In the genomic region with DNA sequence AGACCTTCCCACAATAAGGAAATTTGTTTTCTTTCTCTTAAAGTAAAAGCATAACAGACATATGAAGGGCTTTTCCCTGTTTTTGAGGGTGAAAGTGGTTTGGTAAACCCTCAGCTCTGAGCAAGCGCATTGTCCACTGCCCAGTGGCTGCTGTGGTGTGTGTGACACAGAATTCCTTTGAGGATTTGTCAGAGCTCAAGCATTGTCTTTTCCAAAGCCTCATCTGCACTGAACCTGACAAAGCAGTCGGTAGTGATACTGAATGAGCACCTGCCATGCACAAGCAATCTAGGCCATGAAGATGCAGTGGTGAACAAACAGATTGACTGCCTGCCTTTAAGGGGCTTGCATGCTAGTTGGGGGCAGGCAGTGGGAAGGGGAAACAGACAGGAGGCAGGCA, we compare ENCODE assay signal across 20 cellular contexts.
DNase-seq lines count a peak whose midpoint lies in the region; ATAC-seq, FAIRE-seq and TF ChIP-seq lines count a peak whose summit lies in the region.
"Had no signal": no experiment of that assay in that cellular context is flagged by ENCODE, and none has a peak within 500 bp of the region (broad histone marks: within the 10 kb centered on the region; RNA-seq: fewer than 3 reads in every experiment).

No MANE protein-coding gene starts in this region.

- SMC1A ChIA-PET in GM12878 (lab: Charles Lee; ENCODE audit: uncharacterized antibody, unreplicated experiment): interaction anchor here (0.7 to 1.6 kb wide), 2 partner anchors 12 to 44 kb away, joined by 3 to 4 read pairs; no protein-coding TSS in a partner anchor

- H3K4me2 ChIP-seq in GM23248 (ENCODE audit: unreplicated experiment) (no peak overlapping the region), GM12878 (ENCODE audit: control insufficient read depth, insufficient read depth) (no peak overlapping the region)

- H3F3A ChIP-seq in GM23248 (ENCODE audit: insufficient read depth): no peaks in the 10 kb centered on the region

- no TSS peak for BruUV-seq in GM12878 (replicated peaks; lab: Mats Ljungman, UMichigan)

- CTCF ChIA-PET in GM12878 (lab: Yijun Ruan, JAX): interaction anchor here (0.9 to 1.2 kb wide), 3 partner anchors 10 to 129 kb away, joined by 3 to 6 read pairs (median 3); a partner anchor contains a TSS

- no peak overlapping the region for H3K4me3 ChIP-seq in CD4-positive, CD25-positive, alpha-beta regulatory T cell (ENCODE audit: low read depth, low read length)
- H3K4me3 ChIP-seq in GM23248 (no peak overlapping the region), GM12878 (no peak overlapping the region), WERI-Rb-1 (ENCODE audit: low read depth, low read length) (no peak overlapping the region)
- H3K4me3 ChIP-seq: esophagus squamous epithelium, lung had no signal

- in situ Hi-C loops in GM23248 (cut with MboI) (no loop called here), GM12878 (cut with MboI) (no loop called here)

- WGBS in GM23248 (ENCODE audit: low coverage in 1 of 2, low lambda C conversion rate in 2 of 2, missing lambda C conversion rate in 2 of 2), 2 experiments: 94 to 100% methylated on average over 2 of the region's 2 CpGs
- 55% methylated on average over 2 of the region's 2 CpGs for WGBS in GM12878 (ENCODE audit: insufficient coverage, insufficient replicate concordance, low lambda C conversion rate, missing lambda C conversion rate)

- no peaks in the 10 kb centered on the region for H3K9me3 ChIP-seq in CD4-positive, CD25-positive, alpha-beta regulatory T cell (ENCODE audit: control insufficient read depth in 2 of 2, low read length in 2 of 2)
- no peaks in the 10 kb centered on the region for H3K9me3 ChIP-seq in GM23248 (ENCODE audit: low read depth)
- H3K9me3 ChIP-seq in GM12878 (replicated peaks; ENCODE audit: control insufficient read depth, insufficient read depth, low read length): no peaks in the 10 kb centered on the region; the same call in 2 of the 3 replicates
- H3K9me3 ChIP-seq in WERI-Rb-1 (ENCODE audit: severe bottlenecking): no peaks in the 10 kb centered on the region
- H3K9me3 ChIP-seq: esophagus squamous epithelium had no signal

- RAD21 ChIA-PET in GM12878 (lab: Charles Lee; ENCODE audit: unreplicated experiment): interaction anchor here (0.6 to 2.0 kb wide), 2 partner anchors 10 to 102 kb away, joined by 4 to 8 read pairs; no protein-coding TSS in a partner anchor

- TF ChIP-seq EP300 in GM12878 (IDR thresholded peaks at IDR 0.05; ENCODE audit: borderline replicate concordance in 1 of 2, control insufficient read depth in 1 of 2, low read depth in 2 of 2, low read length in 2 of 2): no peak

- H3K36me3 Mint-ChIP-seq in CD4-positive, CD25-positive, alpha-beta regulatory T cell: peaks cover 46% of the 10 kb centered on the region

- H3K9ac ChIP-seq in GM23248: no peak overlapping the region
- peak overlapping the region; percentile 28; the same call in 1 of the 2 replicates for H3K9ac ChIP-seq in GM12878 (ENCODE audit: control insufficient read depth, insufficient read depth, low read length)
- H3K9ac ChIP-seq: parathyroid adenoma had no signal

- no peaks in the 10 kb centered on the region for H3K79me2 ChIP-seq in GM23248 (ENCODE audit: insufficient read depth)
- H3K79me2 ChIP-seq in GM12878 (ENCODE audit: control insufficient read depth, insufficient read depth, low read length): peaks cover 7% of the 10 kb centered on the region
- H3K79me2 ChIP-seq: parathyroid adenoma had no signal

- TF ChIP-seq CTCF in GM12878 (IDR thresholded peaks at IDR 0.05 in 2 of 3, conservative IDR thresholded peaks at IDR 0.05 in 1 of 3; ENCODE audit: control insufficient read depth in 2 of 3, extremely low read depth in 1 of 3, insufficient read depth in 1 of 3, low read depth in 3 of 3, low read length in 3 of 3): no peak
- no peak for TF ChIP-seq CTCF in WERI-Rb-1 (IDR thresholded peaks at IDR 0.05; ENCODE audit: low read depth, low read length)

- no peak for TF ChIP-seq POLR2A in GM12878 (IDR thresholded peaks at IDR 0.05; ENCODE audit: low read depth, low read length)

- no peak overlapping the region for H3K4me3 Mint-ChIP-seq in CD4-positive, CD25-positive, alpha-beta regulatory T cell
- H3K4me3 Mint-ChIP-seq: activated naive CD4-positive, alpha-beta T cell treated with anti-CD3 and anti-CD28 coated beads, Interleukin-2, amount 10 ng/mL, durations not matched to agents 7 days and 5 days had no signal

- no peak for FAIRE-seq in GM12878 (lab: Jason Lieb, UNC)
- FAIRE-seq in urothelium cell line (lab: Jason Lieb, UNC): no peak
- FAIRE-seq: HepG2 had no signal

- peak overlapping the region in 2 of 3 donors; percentile 37 to 64 for H3K27ac Mint-ChIP-seq in CD4-positive, CD25-positive, alpha-beta regulatory T cell
- H3K27ac Mint-ChIP-seq: activated naive CD4-positive, alpha-beta T cell treated with anti-CD3 and anti-CD28 coated beads, Interleukin-2, amount 10 ng/mL, durations not matched to agents 7 days and 5 days had no signal

- no peak for DNase-seq in CD4-positive, CD25-positive, alpha-beta regulatory T cell
- DNase-seq in GM23248: peak; percentile 5
- DNase-seq in GM12878 (ENCODE audit: low read depth, low spot score): no peak
- peak; percentile 39 for DNase-seq in myocyte (ENCODE audit: low read depth)
- DNase-seq in urothelium cell line (ENCODE audit: low spot score): no peak
- DNase-seq in WERI-Rb-1: no peak
- DNase-seq: activated CD4-positive, alpha-beta T cell treated with anti-CD3 and anti-CD28 coated beads, Interleukin-2, amount 50 U/mL, for 48 hours; activated naive CD4-positive, alpha-beta T cell treated with anti-CD3 and anti-CD28 coated beads, Interleukin-2, amount 10 ng/mL, durations not matched to agents 7 days and 5 days; activated T-cell treated with anti-CD3 and anti-CD28 coated beads, Interleukin-2, amount 50 U/mL, for 1 hour; EL; esophagus squamous epithelium; NCI-H1436 treated with DMSO at 0.1 percent for 48 hours; NCI-H446; stimulated activated CD8-positive, alpha-beta memory T cell treated with anti-CD3 and anti-CD28 coated beads, Interleukin-4, amount 100 ng/mL, for 48 hours; SW 1271 had no signal

- no peak for TF ChIP-seq RAD21 in GM12878 (IDR thresholded peaks at IDR 0.05; ENCODE audit: insufficient read depth, low read depth, low read length)

- no peak overlapping the region for H3K27ac ChIP-seq in CD4-positive, CD25-positive, alpha-beta regulatory T cell (ENCODE audit: insufficient read depth, low read length, poor library complexity, severe bottlenecking)
- H3K27ac ChIP-seq in GM23248: no peak overlapping the region
- H3K27ac ChIP-seq in GM12878 (ENCODE audit: control insufficient read depth, insufficient read depth): 0 out of 2 replicates have a peak overlapping the region, but pooled peaks have one; percentile 57
- no peak overlapping the region for H3K27ac ChIP-seq in WERI-Rb-1
- H3K27ac ChIP-seq: esophagus squamous epithelium, parathyroid adenoma had no signal

- no peak overlapping the region for H2AFZ ChIP-seq in GM23248
- H2AFZ ChIP-seq in GM12878 (ENCODE audit: control insufficient read depth, low read depth, low read length): no peak overlapping the region
- H2AFZ ChIP-seq: parathyroid adenoma had no signal

- H3K27me3 ChIP-seq in CD4-positive, CD25-positive, alpha-beta regulatory T cell (ENCODE audit: control insufficient read depth, insufficient read depth, low read length): no peaks in the 10 kb centered on the region
- H3K27me3 ChIP-seq in GM23248 (replicated peaks; ENCODE audit: insufficient read depth): no peaks in the 10 kb centered on the region
- no peaks in the 10 kb centered on the region for H3K27me3 ChIP-seq in GM12878 (replicated peaks in 1 of 2; ENCODE audit: control insufficient read depth in 2 of 2, insufficient read depth in 2 of 2, low read length in 1 of 2)
- no peaks in the 10 kb centered on the region for H3K27me3 ChIP-seq in WERI-Rb-1 (ENCODE audit: insufficient read depth, low read depth, severe bottlenecking)
- H3K27me3 ChIP-seq: esophagus squamous epithelium had no signal

- H3K4me1 ChIP-seq in CD4-positive, CD25-positive, alpha-beta regulatory T cell (ENCODE audit: control insufficient read depth, insufficient read depth, low read length, poor library complexity, severe bottlenecking): no peaks in the 10 kb centered on the region
- H3K4me1 ChIP-seq in GM23248 (ENCODE audit: insufficient read depth) (no peaks in the 10 kb centered on the region; the same call in 1 of the 2 replicates), GM12878 (ENCODE audit: control insufficient read depth, insufficient read depth, low read length) (peaks cover 6% of the 10 kb centered on the region)
- H3K4me1 ChIP-seq: esophagus squamous epithelium, parathyroid adenoma had no signal

- intact Hi-C loops in GM12878 (cut with micrococcal nuclease; ENCODE audit: unreplicated experiment): no loop called here

- H4K20me1 ChIP-seq in GM23248 (ENCODE audit: insufficient read depth) (no peaks in the 10 kb centered on the region), GM12878 (ENCODE audit: control insufficient read depth, insufficient read depth) (no peaks in the 10 kb centered on the region)

- peaks cover 0 to 2% (median 0%) of the 10 kb centered on the region in 7 donors for H3K9me3 Mint-ChIP-seq in CD4-positive, CD25-positive, alpha-beta regulatory T cell
- H3K9me3 Mint-ChIP-seq: activated naive CD4-positive, alpha-beta T cell treated with anti-CD3 and anti-CD28 coated beads, Interleukin-2, amount 10 ng/mL, durations not matched to agents 7 days and 5 days had no signal

- H3K27me3 Mint-ChIP-seq in CD4-positive, CD25-positive, alpha-beta regulatory T cell: no peaks in the 10 kb centered on the region
- H3K27me3 Mint-ChIP-seq: activated naive CD4-positive, alpha-beta T cell treated with anti-CD3 and anti-CD28 coated beads, Interleukin-2, amount 10 ng/mL, durations not matched to agents 7 days and 5 days had no signal

- no peak for ATAC-seq in CD4-positive, CD25-positive, alpha-beta regulatory T cell (ENCODE audit: low read depth in 2 of 2)
- ATAC-seq in GM12878 (peak; percentile 38), GM18858 (IDR thresholded peaks at IDR 0.05; ENCODE audit: unreplicated experiment) (no peak), GM19452 (IDR thresholded peaks at IDR 0.05; ENCODE audit: unreplicated experiment) (no peak)
- ATAC-seq: HepG2 had no signal

- POLR2A ChIA-PET in GM12878 (lab: Charles Lee): no interaction called here

- peaks cover 19 to 35% (median 27%) of the 10 kb centered on the region in 4 donors for H3K4me1 Mint-ChIP-seq in CD4-positive, CD25-positive, alpha-beta regulatory T cell

- no peaks in the 10 kb centered on the region for H3K9me2 ChIP-seq in GM23248 (ENCODE audit: insufficient read depth)

- H3K36me3 ChIP-seq in CD4-positive, CD25-positive, alpha-beta regulatory T cell (ENCODE audit: control insufficient read depth, insufficient read depth, low read length): peaks cover 48% of the 10 kb centered on the region
- H3K36me3 ChIP-seq in GM23248 (ENCODE audit: low read depth): no peaks in the 10 kb centered on the region
- H3K36me3 ChIP-seq in GM12878 (ENCODE audit: control insufficient read depth in 2 of 2, insufficient read depth in 2 of 2, low read length in 1 of 2): peaks cover 9 to 33% of the 10 kb centered on the region in 2 experiments
- H3K36me3 ChIP-seq in WERI-Rb-1: peaks cover 3% of the 10 kb centered on the region
- H3K36me3 ChIP-seq: esophagus squamous epithelium had no signal

Comparison
In these comparisons a context has a peak if more than half of its experiments do, and no peak if none do; other contexts are left out.
1. DNase-seq: peak in GM23248 (single experiment) and myocyte (single experiment); none in CD4-positive, CD25-positive, alpha-beta regulatory T cell (0 of 3), GM12878 (single experiment), urothelium cell line (single experiment) and WERI-Rb-1 (single experiment).